Comparison of ENCODE assay signal across 12 cellular contexts in the genomic region with DNA sequence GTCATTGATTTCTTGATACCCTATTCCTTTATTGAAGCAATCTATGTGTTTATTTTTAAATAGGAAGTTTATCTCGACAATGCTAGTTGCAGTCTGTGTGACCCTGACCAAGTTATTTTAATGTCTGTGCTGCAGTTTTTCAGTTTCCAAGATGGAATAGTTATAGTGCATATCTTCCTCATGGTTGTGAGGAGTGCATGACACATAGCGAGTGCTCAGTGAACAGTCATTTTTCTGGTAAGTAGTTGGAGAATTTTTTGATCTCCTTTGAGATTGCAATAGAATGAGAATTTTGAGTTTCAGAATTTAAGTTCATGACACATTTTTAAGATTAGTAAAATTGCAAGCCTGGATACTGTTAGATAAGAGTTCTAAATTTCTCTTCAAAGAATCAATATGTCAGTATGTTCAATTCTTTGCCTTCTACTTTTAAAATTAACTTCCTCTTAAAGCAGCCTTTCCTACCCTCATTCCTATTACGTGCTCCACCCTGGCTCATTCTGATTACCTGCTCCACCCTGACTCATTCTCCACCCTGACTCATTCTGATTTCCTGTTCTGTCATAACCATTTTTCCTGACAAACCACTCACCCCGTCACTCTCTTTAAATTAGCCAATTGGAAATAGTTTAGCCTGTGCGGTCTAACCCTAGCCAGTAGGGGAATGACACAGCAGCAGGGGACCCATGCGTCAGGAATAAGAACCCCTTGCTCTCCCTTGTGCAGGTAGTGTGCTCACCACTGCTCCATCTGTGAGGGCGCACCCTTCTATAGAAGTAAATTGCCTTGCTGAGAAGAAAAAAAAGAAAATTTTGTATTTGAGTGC. TPM values are rescaled to one million over a fixed set of nuclear protein-coding genes. Genes with fewer than 3 reads are reported as not detected.
DNase-seq lines count a peak whose midpoint lies in the region; ATAC-seq and TF ChIP-seq lines count a peak whose summit lies in the region.
"Had no signal": no experiment of that assay in that cellular context is flagged by ENCODE, and none has a peak within 500 bp of the region (broad histone marks: within the 10 kb centered on the region; RNA-seq: fewer than 3 reads in every experiment).

No MANE protein-coding gene starts in this region.

- peak; percentile 61 for DNase-seq in HFFc6
- peak; percentile 41 for DNase-seq in activated T-cell treated with anti-CD3 and anti-CD28 coated beads, Interleukin-2, amount 50 U/mL, for 24 hours
- no peak for DNase-seq in mucosa of gallbladder (ENCODE audit: low spot score)
- DNase-seq: hypothalamus, NCI-H1436, transverse colon had no signal

- ATAC-seq in HG03095 (IDR thresholded peaks at IDR 0.05; ENCODE audit: unreplicated experiment) (no peak), HG03175 (IDR thresholded peaks at IDR 0.05; ENCODE audit: unreplicated experiment) (no peak), HG03039 (IDR thresholded peaks at IDR 0.05; ENCODE audit: unreplicated experiment) (no peak)

- TF ChIP-seq CTCF in HFFc6 (IDR thresholded peaks at IDR 0.05): peak; percentile 25; the same call in 1 of the 2 replicates

- H3K9me3 ChIP-seq in iPS-18c (ENCODE audit: control insufficient read depth, insufficient read depth, low read length): peaks cover 7% of the 10 kb centered on the region

- no peaks in the 10 kb centered on the region for H3K27me3 ChIP-seq in ACC112 (ENCODE audit: insufficient read depth, low read length)
- H3K27me3 ChIP-seq: transverse colon had no signal

- H3K36me3 ChIP-seq in ACC112 (ENCODE audit: insufficient read depth, low read length): peaks cover 59% of the 10 kb centered on the region

- H3K4me1 Mint-ChIP-seq in HFFc6 (ENCODE audit: low read depth): peaks cover 39% of the 10 kb centered on the region
- peaks cover 29% of the 10 kb centered on the region for H3K4me1 Mint-ChIP-seq in activated T-cell treated with anti-CD3 and anti-CD28 coated beads, Interleukin-2, amount 50 U/mL, for 24 hours (ENCODE audit: low read depth)

- H3K27me3 Mint-ChIP-seq in HFFc6 (ENCODE audit: insufficient read depth): no peaks in the 10 kb centered on the region
- H3K27me3 Mint-ChIP-seq in activated T-cell treated with anti-CD3 and anti-CD28 coated beads, Interleukin-2, amount 50 U/mL, for 24 hours: no peaks in the 10 kb centered on the region

- H3K9me3 Mint-ChIP-seq in HFFc6: peaks cover 69% of the 10 kb centered on the region
- H3K9me3 Mint-ChIP-seq in activated T-cell treated with anti-CD3 and anti-CD28 coated beads, Interleukin-2, amount 50 U/mL, for 24 hours: peaks cover 30% of the 10 kb centered on the region

- no peak overlapping the region for H3K4me3 ChIP-seq in ACC112 (ENCODE audit: low read depth, low read length)
- 0 out of 2 replicates have a peak overlapping the region, but pooled peaks have one; percentile 2 for H3K4me3 ChIP-seq in iPS-18c (ENCODE audit: insufficient read depth, low read depth, low read length)
- H3K4me3 ChIP-seq: coronary artery, transverse colon had no signal

- H3K79me2 ChIP-seq in ACC112 (ENCODE audit: control insufficient read depth, insufficient read depth, low read length, unreplicated experiment): peaks cover 79% of the 10 kb centered on the region

- peaks cover 82% of the 10 kb centered on the region for H3K36me3 Mint-ChIP-seq in HFFc6 (ENCODE audit: low read depth)
- H3K36me3 Mint-ChIP-seq in activated T-cell treated with anti-CD3 and anti-CD28 coated beads, Interleukin-2, amount 50 U/mL, for 24 hours (ENCODE audit: low read depth): peaks cover 84% of the 10 kb centered on the region

- H3K27ac ChIP-seq in ACC112 (ENCODE audit: low read depth, low read length): peak overlapping the region; percentile 35
- H3K27ac ChIP-seq: coronary artery, transverse colon had no signal

- H3K27ac Mint-ChIP-seq in HFFc6: peak overlapping the region; percentile 82
- peak overlapping the region; percentile 95 for H3K27ac Mint-ChIP-seq in activated T-cell treated with anti-CD3 and anti-CD28 coated beads, Interleukin-2, amount 50 U/mL, for 24 hours

- H3K4me3 Mint-ChIP-seq in HFFc6: peak overlapping the region; percentile 33
- H3K4me3 Mint-ChIP-seq in activated T-cell treated with anti-CD3 and anti-CD28 coated beads, Interleukin-2, amount 50 U/mL, for 24 hours: no peak overlapping the region

- no peaks in the 10 kb centered on the region for H3K4me1 ChIP-seq in ACC112 (ENCODE audit: control insufficient read depth, insufficient read depth, low read length, unreplicated experiment)
- H3K4me1 ChIP-seq: transverse colon had no signal

- no peak overlapping the region for H2AFZ ChIP-seq in ACC112 (ENCODE audit: low read length, unreplicated experiment)

RNA-seq across cellular contexts. Expression of a gene that starts 30.7 kb away (rescaled TPM):
- 100 to 1,000 TPM in 5 of 6 experiments, 10 to 100 TPM in 1; 97.2 to 131 (median 119) TPM for total RNA-seq in HFFc6 (2021; fragmentation: NEBNext Ultra II Directional; extraction: Animal tissue kit (Norgen Biotek cat#: 25700))
- 85.8 TPM for total RNA-seq in mucosa of gallbladder
